1 cellular context compared by ENCODE assay signal in genomic region chr2:205482399-205483065, GRCh38.
TF ChIP-seq lines count a peak whose summit lies in the region.

No MANE protein-coding gene starts in this region.

TF ChIP-seq in WTC11, 78 proteins besides CTCF, POLR2A, EP300 and RAD21 (continued from another document):
- TF ChIP-seq EMX1 (CRISPR knock-in tag; IDR thresholded peaks at IDR 0.05): no peak
- no peak for TF ChIP-seq USF1 (CRISPR knock-in tag; IDR thresholded peaks at IDR 0.05)
- TF ChIP-seq MXD4 (CRISPR knock-in tag; IDR thresholded peaks at IDR 0.05; ENCODE audit: borderline replicate concordance): no peak
